Comparison of ENCODE assay signal across 20 cellular contexts in genomic region chr13:51783432-51784094, GRCh38. TPM values are rescaled to one million over a fixed set of nuclear protein-coding genes. Genes with fewer than 3 reads are reported as not detected.
A peak's percentile ranks its signal among the peaks of the same experiment; 100 is the strongest.
DNase-seq lines count a peak whose midpoint lies in the region; ATAC-seq and TF ChIP-seq lines count a peak whose summit lies in the region.
"Had no signal": no experiment of that assay in that cellular context is flagged by ENCODE, and none has a peak within 500 bp of the region (broad histone marks: within the 10 kb centered on the region; RNA-seq: fewer than 3 reads in every experiment).

No MANE protein-coding gene starts in this region.

- CTCF ChIA-PET in WTC11 (lab: Charles Lee) (interaction anchor here (1.0 to 4.4 kb wide), 3 partner anchors 12 to 658 kb away, joined by 5 to 26 read pairs (median 5); no protein-coding TSS in a partner anchor), Calu3 (lab: Charles Lee) (no interaction called here)

- H3K9me3 Mint-ChIP-seq in WTC11: no peaks in the 10 kb centered on the region; the same call in 1 of the 2 replicates
- no peaks in the 10 kb centered on the region for H3K9me3 Mint-ChIP-seq in stimulated activated memory B cell treated with anti-CD40 and anti-IgM and Interleukin-4, amounts not matched to agents 10 μg/mL and 1 μg/mL and 100 μg/mL, for 72 hours
- H3K9me3 Mint-ChIP-seq in Calu3 (ENCODE audit: low read depth, unreplicated experiment): no peaks in the 10 kb centered on the region
- H3K9me3 Mint-ChIP-seq: HFFc6 had no signal

- no peak overlapping the region for H3K4me3 Mint-ChIP-seq in WTC11
- H3K4me3 Mint-ChIP-seq in stimulated activated memory B cell treated with anti-CD40 and anti-IgM and Interleukin-4, amounts not matched to agents 10 μg/mL and 1 μg/mL and 100 μg/mL, for 72 hours: no peak overlapping the region
- no peak overlapping the region for H3K4me3 Mint-ChIP-seq in Calu3 (ENCODE audit: low read depth, unreplicated experiment)
- H3K4me3 Mint-ChIP-seq: HFFc6 had no signal

- intact Hi-C loops in left colon (cut with DNase I, micrococcal nuclease): no loop called here
- intact Hi-C loops in Calu3 (cut with micrococcal nuclease; ENCODE audit: unreplicated experiment): no loop called here

- POLR2A ChIA-PET in WTC11 (lab: Charles Lee): no interaction called here

- H3K4me1 Mint-ChIP-seq in WTC11 (peaks cover 10% of the 10 kb centered on the region), Calu3 (ENCODE audit: low read depth, unreplicated experiment) (peaks cover 7% of the 10 kb centered on the region)
- H3K4me1 Mint-ChIP-seq in stimulated activated memory B cell treated with anti-CD40 and anti-IgM and Interleukin-4, amounts not matched to agents 10 μg/mL and 1 μg/mL and 100 μg/mL, for 72 hours: peaks cover 17% of the 10 kb centered on the region

- peak; percentile 57 for DNase-seq in DMS 273 (lab: John Stamatoyannopoulos, UW; ENCODE audit: unreplicated experiment)
- DNase-seq in DMS 273 treated with DMSO at 0.1 percent for 48 hours (lab: John Stamatoyannopoulos, UW): no peak
- no peak for DNase-seq in WTC11 (ENCODE audit: low spot score)
- DNase-seq in left colon: no peak
- DNase-seq in Calu3: no peak
- DNase-seq: AML-193, H7, HFFc6, IMR-90, Kasumi-1, MG63, NCI-H1048, NCI-H1436, NCI-H2081, NCI-H748 treated with DMSO at 0.1 percent for 48 hours, RPMI8226, SHP77 treated with DMSO at 0.1 percent for 48 hours had no signal

- ATAC-seq in WTC11 (peak; percentile 49; the same call in 1 of the 2 replicates), left colon (peak; percentile 66), HG03045 (IDR thresholded peaks at IDR 0.05; ENCODE audit: unreplicated experiment) (no peak), HG03571 (IDR thresholded peaks at IDR 0.05; ENCODE audit: unreplicated experiment) (no peak)
- no peak for ATAC-seq in stimulated activated memory B cell treated with anti-CD40 and anti-IgM and Interleukin-4, amounts not matched to agents 10 μg/mL and 1 μg/mL and 100 μg/mL, for 72 hours

- H3K36me3 Mint-ChIP-seq in WTC11: no peaks in the 10 kb centered on the region
- peaks cover 20% of the 10 kb centered on the region for H3K36me3 Mint-ChIP-seq in stimulated activated memory B cell treated with anti-CD40 and anti-IgM and Interleukin-4, amounts not matched to agents 10 μg/mL and 1 μg/mL and 100 μg/mL, for 72 hours
- H3K36me3 Mint-ChIP-seq in Calu3 (ENCODE audit: insufficient read depth, unreplicated experiment): no peaks in the 10 kb centered on the region

- no peak overlapping the region for H3K27ac Mint-ChIP-seq in WTC11
- H3K27ac Mint-ChIP-seq in stimulated activated memory B cell treated with anti-CD40 and anti-IgM and Interleukin-4, amounts not matched to agents 10 μg/mL and 1 μg/mL and 100 μg/mL, for 72 hours: peak overlapping the region; percentile 53
- H3K27ac Mint-ChIP-seq in Calu3 (ENCODE audit: unreplicated experiment): no peak overlapping the region
- H3K27ac Mint-ChIP-seq: HFFc6 had no signal

- H3K27me3 Mint-ChIP-seq in WTC11 (ENCODE audit: low read depth) (no peaks in the 10 kb centered on the region), Calu3 (ENCODE audit: unreplicated experiment) (no peaks in the 10 kb centered on the region)
- no peaks in the 10 kb centered on the region for H3K27me3 Mint-ChIP-seq in stimulated activated memory B cell treated with anti-CD40 and anti-IgM and Interleukin-4, amounts not matched to agents 10 μg/mL and 1 μg/mL and 100 μg/mL, for 72 hours

- no peak for TF ChIP-seq CTCF in WTC11 (IDR thresholded peaks at IDR 0.05)
- TF ChIP-seq CTCF in Calu3 (IDR thresholded peaks at IDR 0.05; ENCODE audit: unreplicated experiment): no peak

- BruUV-seq in Calu3 (replicated peaks; lab: Mats Ljungman, UMichigan): no TSS peak

TF ChIP-seq in WTC11, 78 proteins besides CTCF, POLR2A, EP300 and RAD21 (continues in another document):
- TF ChIP-seq TCF7 (CRISPR knock-in tag; IDR thresholded peaks at IDR 0.05; ENCODE audit: low read depth): no peak
- no peak for TF ChIP-seq CDX4 (CRISPR knock-in tag; IDR thresholded peaks at IDR 0.05; ENCODE audit: borderline replicate concordance)
- TF ChIP-seq ARID4B (CRISPR knock-in tag; IDR thresholded peaks at IDR 0.05; ENCODE audit: borderline replicate concordance): no peak
- no peak for TF ChIP-seq FOXP4 (CRISPR knock-in tag; IDR thresholded peaks at IDR 0.05)
- no peak for TF ChIP-seq MXD4 (CRISPR knock-in tag; IDR thresholded peaks at IDR 0.05; ENCODE audit: borderline replicate concordance)
- TF ChIP-seq, protein P1, sequence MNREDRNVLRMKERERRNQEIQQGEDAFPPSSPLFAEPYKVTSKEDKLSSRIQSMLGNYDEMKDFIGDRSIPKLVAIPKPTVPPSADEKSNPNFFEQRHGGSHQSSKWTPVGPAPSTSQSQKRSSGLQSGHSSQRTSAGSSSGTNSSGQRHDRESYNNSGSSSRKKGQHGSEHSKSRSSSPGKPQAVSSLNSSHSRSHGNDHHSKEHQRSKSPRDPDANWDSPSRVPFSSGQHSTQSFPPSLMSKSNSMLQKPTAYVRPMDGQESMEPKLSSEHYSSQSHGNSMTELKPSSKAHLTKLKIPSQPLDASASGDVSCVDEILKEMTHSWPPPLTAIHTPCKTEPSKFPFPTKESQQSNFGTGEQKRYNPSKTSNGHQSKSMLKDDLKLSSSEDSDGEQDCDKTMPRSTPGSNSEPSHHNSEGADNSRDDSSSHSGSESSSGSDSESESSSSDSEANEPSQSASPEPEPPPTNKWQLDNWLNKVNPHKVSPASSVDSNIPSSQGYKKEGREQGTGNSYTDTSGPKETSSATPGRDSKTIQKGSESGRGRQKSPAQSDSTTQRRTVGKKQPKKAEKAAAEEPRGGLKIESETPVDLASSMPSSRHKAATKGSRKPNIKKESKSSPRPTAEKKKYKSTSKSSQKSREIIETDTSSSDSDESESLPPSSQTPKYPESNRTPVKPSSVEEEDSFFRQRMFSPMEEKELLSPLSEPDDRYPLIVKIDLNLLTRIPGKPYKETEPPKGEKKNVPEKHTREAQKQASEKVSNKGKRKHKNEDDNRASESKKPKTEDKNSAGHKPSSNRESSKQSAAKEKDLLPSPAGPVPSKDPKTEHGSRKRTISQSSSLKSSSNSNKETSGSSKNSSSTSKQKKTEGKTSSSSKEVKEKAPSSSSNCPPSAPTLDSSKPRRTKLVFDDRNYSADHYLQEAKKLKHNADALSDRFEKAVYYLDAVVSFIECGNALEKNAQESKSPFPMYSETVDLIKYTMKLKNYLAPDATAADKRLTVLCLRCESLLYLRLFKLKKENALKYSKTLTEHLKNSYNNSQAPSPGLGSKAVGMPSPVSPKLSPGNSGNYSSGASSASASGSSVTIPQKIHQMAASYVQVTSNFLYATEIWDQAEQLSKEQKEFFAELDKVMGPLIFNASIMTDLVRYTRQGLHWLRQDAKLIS (CRISPR knock-in tag; IDR thresholded peaks at IDR 0.05; ENCODE audit: borderline replicate concordance): no peak
- TF ChIP-seq PRRX2 (CRISPR knock-in tag; IDR thresholded peaks at IDR 0.05): no peak
- TF ChIP-seq SMAD4 (CRISPR knock-in tag; IDR thresholded peaks at IDR 0.05): no peak

RNA-seq across cellular contexts. Expression of gene DHRS12, which starts 20.4 kb away (rescaled TPM):
- total RNA-seq in WTC11 (2021): 10.2 to 14.8 TPM (median 12.9 TPM) in 3 replicates
- total RNA-seq in left colon: 10 to 100 TPM; 15.2 to 15.3 TPM
- 8.1 and 8.4 TPM in 2 replicates for total RNA-seq in Calu3 (2022)

Comparison
In these comparisons a context has a peak if more than half of its experiments do, and no peak if none do; other contexts are left out.
1. ATAC-seq: peak in WTC11 (single experiment) and left colon (single experiment); none in stimulated activated memory B cell treated with anti-CD40 and anti-IgM and Interleukin-4, amounts not matched to agents 10 μg/mL and 1 μg/mL and 100 μg/mL, for 72 hours (single experiment), HG03045 (single experiment) and HG03571 (single experiment).